ENCODE assay signal across 1 cellular context in genomic region chr20:44234566-44235317, GRCh38.
TF ChIP-seq lines count a peak whose summit lies in the region.

No MANE protein-coding gene starts in this region.

TF ChIP-seq in HEK293, 187 proteins besides CTCF, POLR2A, EP300 and RAD21:
- TF ChIP-seq MYNN (tag by site-specific recombination; IDR thresholded peaks at IDR 0.05; ENCODE audit: borderline replicate concordance) (no peak), PRDM10 (tag by site-specific recombination; IDR thresholded peaks at IDR 0.05) (peak; percentile 88), ZNF335 (tag by site-specific recombination; conservative IDR thresholded peaks at IDR 0.05) (0 out of 2 replicates have a peak, but pooled peaks have one; percentile 17), HOXD13 (CRISPR knock-in tag; IDR thresholded peaks at IDR 0.05; ENCODE audit: borderline replicate concordance) (no peak), PRDM1 (tag by site-specific recombination; IDR thresholded peaks at IDR 0.05) (peak; percentile 37), ZNF404 (tag by site-specific recombination; IDR thresholded peaks at IDR 0.05) (no peak), ZNF692 (tag by site-specific recombination; IDR thresholded peaks at IDR 0.05) (peak; percentile 11; the same call in 1 of the 2 replicates), ZNF112 (tag by site-specific recombination; IDR thresholded peaks at IDR 0.05) (no peak), ZNF366 (tag by site-specific recombination; conservative IDR thresholded peaks at IDR 0.05) (0 out of 2 replicates have a peak, but pooled peaks have one; percentile 23), ZNF596 (tag by site-specific recombination; IDR thresholded peaks at IDR 0.05) (peak; percentile 42; the same call in 1 of the 2 replicates)
